8 cellular contexts compared by ENCODE assay signal in genomic region chr22:44620129-44620840, GRCh38.
A peak's percentile ranks its signal among the peaks of the same experiment; 100 is the strongest.
DNase-seq lines count a peak whose midpoint lies in the region; ATAC-seq, FAIRE-seq and TF ChIP-seq lines count a peak whose summit lies in the region.

No MANE protein-coding gene starts in this region.

- H3K4me3 ChIP-seq in spleen: peak overlapping the region in 6 of 8 donors; percentile 8 to 61 (median 24)
- H3K4me3 ChIP-seq in prostate gland: no peak overlapping the region

- peaks cover 0 to 42% (median 12%) of the 10 kb centered on the region in 7 donors for H3K27me3 ChIP-seq in spleen (replicated peaks in 1 of 7)
- H3K27me3 ChIP-seq in prostate gland (replicated peaks; ENCODE audit: insufficient read depth): no peaks in the 10 kb centered on the region

- peak; percentile 36 for DNase-seq in GM19238 (ENCODE audit: insufficient read length, low spot score)
- peak; percentile 91 for DNase-seq in RPMI8226
- DNase-seq in activated gamma-delta T cell (lab: John Stamatoyannopoulos, UW): peak; percentile 79
- DNase-seq in left cardiac atrium: peak; percentile 85
- peak; percentile 92 for DNase-seq in spleen
- DNase-seq in RCC 7860 (ENCODE audit: low spot score): no peak
- no peak for DNase-seq in prostate gland (ENCODE audit: low spot score)
- DNase-seq in NCI-H128 (lab: John Stamatoyannopoulos, UW; ENCODE audit: unreplicated experiment): no peak

- no peaks in the 10 kb centered on the region for H3K36me3 ChIP-seq in spleen
- H3K36me3 ChIP-seq in prostate gland: no peaks in the 10 kb centered on the region

- H3K4me1 ChIP-seq in spleen (peaks cover 5 to 36% (median 18%) of the 10 kb centered on the region in 6 donors), prostate gland (replicated peaks) (no peaks in the 10 kb centered on the region)

- peaks cover 0 to 7% (median 2%) of the 10 kb centered on the region in 8 donors for H3K9me3 ChIP-seq in spleen
- no peaks in the 10 kb centered on the region for H3K9me3 ChIP-seq in prostate gland

- ATAC-seq in left cardiac atrium: peak; percentile 63 to 69

- no peak for TF ChIP-seq POLR2A in spleen (IDR thresholded peaks at IDR 0.05)
- TF ChIP-seq POLR2A in prostate gland (IDR thresholded peaks at IDR 0.05): no peak

- intact Hi-C loops in left cardiac atrium (cut with DNase I) (loop anchor here (10.0 kb wide), 3 partner anchors 305 to 1235 kb away; partner anchors contain the start of gene SHISAL1 (in 1 of the 2)), spleen (cut with DNase I; ENCODE audit: low total_unique reads) (loop anchor here (5.0 to 10.0 kb wide), 2 partner anchors 538 to 1235 kb away; no protein-coding TSS in a partner anchor), prostate gland (cut with DNase I) (no loop called here)

- FAIRE-seq in RCC 7860 (lab: Jason Lieb, UNC): no peak

- WGBS in spleen, 5 donors: 2 to 18% (median 4%) methylated on average over 21 to 48 of the region's 48 CpGs
- 33% methylated on average over 48 of the region's 48 CpGs for WGBS in prostate gland

- H3K27ac ChIP-seq in spleen (peak overlapping the region in 4 of 8 donors; percentile 21 to 64 (median 50)), prostate gland (no peak overlapping the region)

- TF ChIP-seq CTCF in spleen (IDR thresholded peaks at IDR 0.05 in 8 of 11, conservative IDR thresholded peaks at IDR 0.05 in 3 of 11) (peak in 1 of 11 experiments; percentile 9), prostate gland (IDR thresholded peaks at IDR 0.05) (no peak)

Comparison
In these comparisons a context has a peak if more than half of its experiments do, and no peak if none do; other contexts are left out.
1. DNase-seq: peak in GM19238 (single experiment), RPMI8226 (single experiment), activated gamma-delta T cell (single experiment), left cardiac atrium (single experiment) and spleen (single experiment); none in RCC 7860 (single experiment), prostate gland (single experiment) and NCI-H128 (single experiment).
2. H3K4me3 ChIP-seq: peak in spleen (6 of 8); none in prostate gland (0 of 2).